2 cellular contexts compared by ENCODE assay signal in genomic region chr20:45339084-45339483, GRCh38.
TF ChIP-seq lines count a peak whose summit lies in the region.

No MANE protein-coding gene starts in this region.

TF ChIP-seq in SK-N-SH, 30 proteins besides CTCF, POLR2A, EP300 and RAD21 (continued from another document):
- no peak for TF ChIP-seq NFIC (IDR thresholded peaks at IDR 0.05; ENCODE audit: borderline replicate concordance)
- TF ChIP-seq FOSL2 (IDR thresholded peaks at IDR 0.05; ENCODE audit: borderline replicate concordance, low read depth): no peak

TF ChIP-seq in SK-N-SH treated with all-trans-retinoic acid at 6 μM for 48 hours, 23 proteins besides CTCF, POLR2A, EP300 and RAD21 (continued from another document):
- TF ChIP-seq CREB5 (CRISPR knock-in tag; IDR thresholded peaks at IDR 0.05; ENCODE audit: low read depth): no peak
